8 cellular contexts compared by ENCODE assay signal in the genomic region with DNA sequence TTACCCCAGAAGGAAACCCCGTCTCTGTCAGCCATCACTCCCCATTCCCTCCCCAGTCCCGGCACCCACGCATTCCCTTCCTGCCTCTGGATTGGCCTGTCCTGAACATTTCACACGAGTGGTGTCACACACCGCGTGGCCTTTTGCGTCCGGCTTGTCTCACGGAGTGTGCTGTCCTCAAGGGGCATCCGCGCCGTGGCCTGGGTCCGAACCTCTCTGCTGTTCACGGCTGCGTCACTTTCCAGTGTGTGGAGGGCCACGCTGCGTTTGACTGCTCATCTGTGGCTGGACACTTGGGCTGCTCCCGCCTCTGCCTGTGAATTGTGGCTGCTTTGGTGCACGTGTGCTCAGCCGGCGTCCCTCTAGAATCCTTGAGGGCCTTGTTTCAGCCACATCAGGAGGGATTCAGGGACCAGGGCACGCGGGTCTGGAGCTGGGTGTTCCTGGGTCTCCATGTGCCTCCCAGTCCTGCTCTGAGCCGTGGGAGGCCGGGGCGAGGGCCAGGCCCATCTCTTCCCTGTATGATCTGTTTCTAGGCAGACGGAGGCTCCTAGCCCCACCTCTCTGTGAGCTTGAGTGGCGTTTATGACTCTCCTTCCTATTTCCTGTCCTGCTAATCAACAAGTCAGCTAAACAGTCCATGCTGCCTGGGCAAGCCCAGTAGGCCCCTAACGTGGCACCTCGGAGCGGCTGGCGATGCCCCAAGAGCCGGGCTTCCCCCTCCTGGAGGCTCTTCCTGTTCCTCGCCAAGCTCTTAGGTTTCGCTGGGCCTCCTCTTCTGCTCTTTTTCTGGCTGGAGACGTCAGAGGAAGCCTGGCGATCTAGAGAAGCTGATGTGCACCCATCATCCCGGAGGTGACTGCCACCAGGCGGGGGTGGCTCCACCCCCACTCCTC. TPM values are rescaled to one million over a fixed set of nuclear protein-coding genes. Genes with fewer than 3 reads are reported as not detected.
DNase-seq lines count a peak whose midpoint lies in the region; ATAC-seq and TF ChIP-seq lines count a peak whose summit lies in the region.

No MANE protein-coding gene starts in this region.

- TF ChIP-seq CTCF in foreskin fibroblast (IDR thresholded peaks at IDR 0.05; ENCODE audit: low read depth, low read length), result no peak
- TF ChIP-seq CTCF in ovary (IDR thresholded peaks at IDR 0.05), result no peak

- H3K4me3 ChIP-seq in foreskin fibroblast (ENCODE audit: low read depth in 1 of 2, low read length in 2 of 2), result peak overlapping the region in 1 of 2 donors; percentile 15
- no peak overlapping the region for H3K4me3 ChIP-seq in ovary

- H3K9me3 ChIP-seq in ovary, result no peaks in the 10 kb centered on the region

- TF ChIP-seq POLR2A in ovary (IDR thresholded peaks at IDR 0.05), result no peak

- POLR2A ChIA-PET in HEK293T (lab: Yijun Ruan, JAX), result interaction anchor here (1.2 to 2.1 kb wide), 2 partner anchors 55 to 109 kb away, joined by 3 to 6 read pairs; partner anchors contain the start of genes CIRBP and GPX4

- no peak for ATAC-seq in HG02870 (IDR thresholded peaks at IDR 0.05; ENCODE audit: unreplicated experiment)

- no peak for TF ChIP-seq EP300 in ovary (IDR thresholded peaks at IDR 0.05)

- 76 to 80% (median 77%) methylated on average over 39 of the region's 39 CpGs for WGBS in ovary, 3 donors

- H3K27me3 ChIP-seq in ovary, result no peaks in the 10 kb centered on the region

- intact Hi-C loops in ovary (cut with DNase I), result no loop called here

- DNase-seq in DMS153 treated with DMSO at 0.1 percent for 48 hours (lab: John Stamatoyannopoulos, UW; ENCODE audit: unreplicated experiment) (peak; percentile 32), MV-4-11 (lab: John Stamatoyannopoulos, UW) (peak; percentile 93), activated T-helper 1 cell treated with Interleukin-2 at 50 U/mL for 16 hours (ENCODE audit: low read depth) (peak; percentile 33), foreskin fibroblast (peak; percentile 89 to 91), ovary (peak in 3 of 5 donors; percentile 42 to 49 (median 44)), HEK293T (ENCODE audit: extremely low spot score) (no peak), NCI-H345 treated with DMSO at 0.1 percent for 48 hours (lab: John Stamatoyannopoulos, UW; ENCODE audit: unreplicated experiment) (no peak)

- peaks cover 22% of the 10 kb centered on the region for H3K4me1 ChIP-seq in ovary (ENCODE audit: insufficient read depth)

- no peaks in the 10 kb centered on the region for H3K36me3 ChIP-seq in ovary

- H3K27ac ChIP-seq in ovary, result peak overlapping the region in 1 of 2 donors; percentile 36

- CTCF ChIA-PET in HEK293T (lab: Yijun Ruan, JAX), result interaction anchor here (0.6 to 1.1 kb wide), 2 partner anchors 90 to 458 kb away, joined by 4 to 5 read pairs; no protein-coding TSS in a partner anchor

TF ChIP-seq in HEK293T, 16 proteins besides CTCF, POLR2A, EP300 and RAD21:
- TF ChIP-seq NFRKB (IDR thresholded peaks at IDR 0.05) (no peak), FOXA1 (IDR thresholded peaks at IDR 0.05) (no peak), HDGF (IDR thresholded peaks at IDR 0.05; ENCODE audit: borderline replicate concordance) (no peak), ARNT (IDR thresholded peaks at IDR 0.05) (no peak), SUZ12 (IDR thresholded peaks at IDR 0.05) (no peak), BHLHE40 (IDR thresholded peaks at IDR 0.05; ENCODE audit: borderline replicate concordance) (no peak), FOXK2 (IDR thresholded peaks at IDR 0.05) (no peak), CTBP1 (IDR thresholded peaks at IDR 0.05; ENCODE audit: borderline replicate concordance) (no peak), ELF4 (IDR thresholded peaks at IDR 0.05) (no peak)
- TF ChIP-seq, protein P1, sequence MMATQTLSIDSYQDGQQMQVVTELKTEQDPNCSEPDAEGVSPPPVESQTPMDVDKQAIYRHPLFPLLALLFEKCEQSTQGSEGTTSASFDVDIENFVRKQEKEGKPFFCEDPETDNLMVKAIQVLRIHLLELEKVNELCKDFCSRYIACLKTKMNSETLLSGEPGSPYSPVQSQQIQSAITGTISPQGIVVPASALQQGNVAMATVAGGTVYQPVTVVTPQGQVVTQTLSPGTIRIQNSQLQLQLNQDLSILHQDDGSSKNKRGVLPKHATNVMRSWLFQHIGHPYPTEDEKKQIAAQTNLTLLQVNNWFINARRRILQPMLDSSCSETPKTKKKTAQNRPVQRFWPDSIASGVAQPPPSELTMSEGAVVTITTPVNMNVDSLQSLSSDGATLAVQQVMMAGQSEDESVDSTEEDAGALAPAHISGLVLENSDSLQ (IDR thresholded peaks at IDR 0.05), result no peak; the same call in 1 of the 2 replicates

RNA-seq across cellular contexts. Expression of gene STK11, which starts 8.1 kb away (rescaled TPM):
- total RNA-seq in ovary, result 10 to 100 TPM; 38.7 to 71.2 (median 54.2) TPM
- 10 to 100 TPM; 36.9 to 57.4 TPM for polyA plus RNA-seq in ovary

RNA-seq across cellular contexts. Expression of gene CBARP, which starts 24.2 kb away (rescaled TPM):
- 10 to 100 TPM in 2 of 7 donors, 1 to 10 TPM in 2, under 1 TPM in 3; 0.61 to 21.1 (median 2.4) TPM for total RNA-seq in ovary
- under 1 TPM in 1 of 2 donors, not detected in 1; 0.45 TPM for polyA plus RNA-seq in ovary

RNA-seq across cellular contexts. Expression of gene ATP5F1D, which starts 27.9 kb away (rescaled TPM):
- 100 to 1,000 TPM in 6 of 7 donors, 10 to 100 TPM in 1; 71.9 to 218 (median 148) TPM for total RNA-seq in ovary
- 100 to 1,000 TPM in 1 of 2 donors, 1 to 10 TPM in 1; 1.3 to 110 TPM for polyA plus RNA-seq in ovary

RNA-seq across cellular contexts. Expression of gene MIDN, which starts 34.7 kb away (rescaled TPM):
- 100 to 1,000 TPM in 5 of 7 donors, 10 to 100 TPM in 2; 44.9 to 261 (median 107) TPM for total RNA-seq in ovary
- polyA plus RNA-seq in ovary, result 10 to 100 TPM; 10.1 to 26.7 TPM

RNA-seq across cellular contexts. Expression of gene SBNO2, which starts 39.6 kb away (rescaled TPM):
- total RNA-seq in ovary, result 10 to 100 TPM; 20.7 to 92.6 (median 62.4) TPM
- 10 to 100 TPM in 1 of 2 donors, 1 to 10 TPM in 1; 6.1 to 36.7 TPM for polyA plus RNA-seq in ovary

Comparison
In these comparisons a context has a peak if more than half of its experiments do, and no peak if none do; other contexts are left out.
1. DNase-seq: peak in DMS153 treated with DMSO at 0.1 percent for 48 hours (single experiment), MV-4-11 (single experiment), activated T-helper 1 cell treated with Interleukin-2 at 50 U/mL for 16 hours (single experiment), foreskin fibroblast (2 of 2) and ovary (3 of 5); none in HEK293T (single experiment) and NCI-H345 treated with DMSO at 0.1 percent for 48 hours (single experiment).